9 cellular contexts compared by ENCODE assay signal in genomic region chr6:116461075-116461474, GRCh38. TPM values are rescaled to one million over a fixed set of nuclear protein-coding genes. Genes with fewer than 3 reads are reported as not detected.
DNase-seq lines count a peak whose midpoint lies in the region; ATAC-seq and TF ChIP-seq lines count a peak whose summit lies in the region.
"Had no signal": no experiment of that assay in that cellular context is flagged by ENCODE, and none has a peak within 500 bp of the region (broad histone marks: within the 10 kb centered on the region; RNA-seq: fewer than 3 reads in every experiment).

Gene CALHM6 (plus strand): TSS chr6:116461375. CDS start chr6:116461930, 555 bp downstream.

- 90 to 94% methylated on average over 4 of the region's 4 CpGs for WGBS in lung, 2 donors
- 94% methylated on average over 4 of the region's 4 CpGs for WGBS in thymus

- H3K36me3 ChIP-seq in brain microvascular endothelial cell (replicated peaks) (no peaks in the 10 kb centered on the region), lung (ENCODE audit: control insufficient read depth in 2 of 2, insufficient read depth in 2 of 2, low read length in 2 of 2) (no peaks in the 10 kb centered on the region), thymus (ENCODE audit: control insufficient read depth, insufficient read depth) (no peaks in the 10 kb centered on the region)

- TF ChIP-seq CTCF in brain microvascular endothelial cell (IDR thresholded peaks at IDR 0.05; ENCODE audit: low read depth, low read length, missing control alignments) (no peak), lung (IDR thresholded peaks at IDR 0.05; ENCODE audit: control extremely low read depth, extremely low read depth) (no peak)

- in situ Hi-C loops in brain microvascular endothelial cell (cut with HindIII; ENCODE audit: low pct_ligation_motif_present, low sequenced_read_pairs) = no loop called here

- H3K9me3 Mint-ChIP-seq in activated T-cell treated with anti-CD3 and anti-CD28 coated beads, Interleukin-2, amount 50 U/mL, for 72 hours = no peaks in the 10 kb centered on the region

- H3K27ac ChIP-seq in brain microvascular endothelial cell (no peak within 1 kb of the TSS), lung (ENCODE audit: low read depth in 1 of 2, low read length in 1 of 2) (no peak within 1 kb of the TSS), thymus (ENCODE audit: low read depth) (peak within 1 kb of the TSS; percentile 25)

- peak within 1 kb of the TSS; percentile 78 to 84 for H3K4me3 Mint-ChIP-seq in activated T-cell treated with anti-CD3 and anti-CD28 coated beads, Interleukin-2, amount 50 U/mL, for 72 hours

- ATAC-seq in activated T-cell treated with anti-CD3 and anti-CD28 coated beads, Interleukin-2, amount 50 U/mL, for 72 hours (replicated peaks in 1 of 2) = no peak
- ATAC-seq in lung (ENCODE audit: insufficient read depth, low FRiP score) = no peak
- no peak for ATAC-seq in HG03354 (IDR thresholded peaks at IDR 0.05; ENCODE audit: poor library complexity, severe bottlenecking, unreplicated experiment)

- no peak for DNase-seq in activated T-cell treated with anti-CD3 and anti-CD28 coated beads, Interleukin-2, amount 50 U/mL, for 72 hours
- DNase-seq in activated T-cell treated with anti-CD3 and anti-CD28 coated beads for 4 hours (no peak), brain microvascular endothelial cell (no peak), lung (ENCODE audit: low spot score) (no peak), NCI-H510A (lab: John Stamatoyannopoulos, UW) (no peak), NCI-H187 treated with DMSO at 0.1 percent for 48 hours (lab: John Stamatoyannopoulos, UW) (no peak)
- DNase-seq: NCI-H1105 had no signal

- H3K4me1 ChIP-seq in lung (ENCODE audit: control insufficient read depth in 2 of 2, insufficient read depth in 2 of 2, low read length in 2 of 2) (peaks cover 0 to 8% of the 10 kb centered on the region in 2 donors), thymus (ENCODE audit: control insufficient read depth, insufficient read depth, low read length) (peaks cover 9% of the 10 kb centered on the region)

- peaks cover 16% of the 10 kb centered on the region for H3K27me3 Mint-ChIP-seq in activated T-cell treated with anti-CD3 and anti-CD28 coated beads, Interleukin-2, amount 50 U/mL, for 72 hours (ENCODE audit: low read depth)

- H3K27me3 ChIP-seq in brain microvascular endothelial cell (replicated peaks) (no peaks in the 10 kb centered on the region), lung (ENCODE audit: control insufficient read depth, insufficient read depth) (no peaks in the 10 kb centered on the region), thymus (ENCODE audit: control insufficient read depth, insufficient read depth) (no peaks in the 10 kb centered on the region)

- H3K4me3 ChIP-seq in brain microvascular endothelial cell (ENCODE audit: low read depth, low read length) (peak within 1 kb of the TSS; percentile 53), lung (peak within 1 kb of the TSS; percentile 41), thymus (ENCODE audit: low read length) (peak within 1 kb of the TSS; percentile 59)

- peaks cover 0 to 4% of the 10 kb centered on the region in 2 donors for H3K36me3 Mint-ChIP-seq in activated T-cell treated with anti-CD3 and anti-CD28 coated beads, Interleukin-2, amount 50 U/mL, for 72 hours (ENCODE audit: insufficient read depth in 2 of 2)

- H3K9me3 ChIP-seq in lung (ENCODE audit: control insufficient read depth in 2 of 2, insufficient read depth in 1 of 2, low read length in 1 of 2) (peaks cover 0 to 1% of the 10 kb centered on the region in 2 donors), thymus (ENCODE audit: control insufficient read depth) (no peaks in the 10 kb centered on the region)

- peaks cover 44% of the 10 kb centered on the region for H3K4me1 Mint-ChIP-seq in activated T-cell treated with anti-CD3 and anti-CD28 coated beads, Interleukin-2, amount 50 U/mL, for 72 hours (ENCODE audit: low read depth)

- peak within 1 kb of the TSS; percentile 13 for H3K27ac Mint-ChIP-seq in activated T-cell treated with anti-CD3 and anti-CD28 coated beads, Interleukin-2, amount 50 U/mL, for 72 hours

RNA-seq across cellular contexts. Expression of gene CALHM6, which starts in this region (rescaled TPM):
- total RNA-seq in activated T-cell treated with anti-CD3 and anti-CD28 coated beads, Interleukin-2, amount 50 U/mL, for 72 hours = 1 to 10 TPM; 5.3 to 6.0 TPM
- 1 to 10 TPM; 2.1 to 6.0 TPM for total RNA-seq in lung
- polyA plus RNA-seq in lung (10 to 100 TPM in 1 of 2 donors, 1 to 10 TPM in 1; 9.2 to 20.8 TPM), thymus (45.3 TPM)
